ENCODE assay signal across 11 cellular contexts in genomic region chr17:40555296-40556190, GRCh38. TPM values are rescaled to one million over a fixed set of nuclear protein-coding genes. Genes with fewer than 3 reads are reported as not detected.
DNase-seq lines count a peak whose midpoint lies in the region; ATAC-seq lines count a peak whose summit lies in the region.
"Had no signal": no experiment of that assay in that cellular context is flagged by ENCODE, and none has a peak within 500 bp of the region (broad histone marks: within the 10 kb centered on the region; RNA-seq: fewer than 3 reads in every experiment).

No MANE protein-coding gene starts in this region.

- intact Hi-C loops in left cardiac atrium (cut with DNase I) = loop anchor here in 1 of 2 donors (5.0 kb wide), 1 partner anchor 113 kb away; the partner anchor contains the start of gene IGFBP4

- no peaks in the 10 kb centered on the region for H3K9me3 Mint-ChIP-seq in T-helper 1 cell treated with Interleukin-12 subunit alpha and Interleukin-12 subunit beta and Interleukin-4 antibody, amounts not matched to agents 30 μg/mL and 1 μg/mL, for 36 hours
- H3K9me3 Mint-ChIP-seq in T-cell = no peaks in the 10 kb centered on the region
- peaks cover 0 to 2% (median 0%) of the 10 kb centered on the region in 6 donors for H3K9me3 Mint-ChIP-seq in immature natural killer cell

- CTCF ChIA-PET in T-cell (lab: Charles Lee) = interaction anchor here (0.6 to 3.0 kb wide), 12 partner anchors 8 to 1037 kb away, joined by 3 to 29 read pairs (median 3); no protein-coding TSS in a partner anchor

- H3K36me3 Mint-ChIP-seq in T-helper 1 cell treated with Interleukin-12 subunit alpha and Interleukin-12 subunit beta and Interleukin-4 antibody, amounts not matched to agents 30 μg/mL and 1 μg/mL, for 36 hours (ENCODE audit: low read depth) = peaks cover 86% of the 10 kb centered on the region
- H3K36me3 Mint-ChIP-seq in T-cell = peaks cover 64% of the 10 kb centered on the region
- peaks cover 0 to 3% (median 0%) of the 10 kb centered on the region in 3 donors for H3K36me3 Mint-ChIP-seq in immature natural killer cell

- ATAC-seq in T-cell (replicated peaks in 1 of 4) (no peak), left cardiac atrium (no peak)
- no peak for ATAC-seq in stimulated activated naive CD8-positive, alpha-beta T cell treated with anti-CD3 and anti-CD28 coated beads, Interleukin-15, Interleukin-2, amounts not matched to agents 100 U/mL and 50 U/mL, for 24 hours
- ATAC-seq: left colon had no signal

- peak overlapping the region; percentile 42 for H3K4me3 Mint-ChIP-seq in T-helper 1 cell treated with Interleukin-12 subunit alpha and Interleukin-12 subunit beta and Interleukin-4 antibody, amounts not matched to agents 30 μg/mL and 1 μg/mL, for 36 hours
- peak overlapping the region; percentile 10 to 84 (median 56) for H3K4me3 Mint-ChIP-seq in T-cell
- H3K4me3 Mint-ChIP-seq in immature natural killer cell = peak overlapping the region in 2 of 5 donors; percentile 6 to 8

- no peaks in the 10 kb centered on the region for H3K27me3 Mint-ChIP-seq in T-helper 1 cell treated with Interleukin-12 subunit alpha and Interleukin-12 subunit beta and Interleukin-4 antibody, amounts not matched to agents 30 μg/mL and 1 μg/mL, for 36 hours (ENCODE audit: low read depth)
- H3K27me3 Mint-ChIP-seq in T-cell (no peaks in the 10 kb centered on the region), immature natural killer cell (ENCODE audit: low read depth in 3 of 3) (peaks cover 3 to 6% (median 5%) of the 10 kb centered on the region in 3 donors)

- POLR2A ChIA-PET in T-cell (lab: Charles Lee) = interaction anchor here (0.6 to 1.6 kb wide), 7 partner anchors 7 to 79 kb away, joined by 3 to 6 read pairs (median 3); no protein-coding TSS in a partner anchor

- H3K27ac Mint-ChIP-seq in T-helper 1 cell treated with Interleukin-12 subunit alpha and Interleukin-12 subunit beta and Interleukin-4 antibody, amounts not matched to agents 30 μg/mL and 1 μg/mL, for 36 hours = peak overlapping the region; percentile 31
- H3K27ac Mint-ChIP-seq in T-cell = peak overlapping the region; percentile 88 to 90
- H3K27ac Mint-ChIP-seq in immature natural killer cell = peak overlapping the region in 1 of 6 donors; percentile 14

- DNase-seq in T-helper 1 cell (no peak), T-cell (peak in 2 of 34 experiments; percentile 5 to 34), left cardiac atrium (peak; percentile 22), COR-L47 (lab: John Stamatoyannopoulos, UW) (no peak), immature natural killer cell (no peak), SW 1271 (lab: John Stamatoyannopoulos, UW) (no peak)
- peak; percentile 7 for DNase-seq in stimulated activated naive CD8-positive, alpha-beta T cell treated with anti-CD3 and anti-CD28 coated beads, Interleukin-15, Interleukin-2, amounts not matched to agents 100 U/mL and 50 U/mL, for 24 hours
- DNase-seq: brain microvascular endothelial cell, Karpas-422, left colon had no signal

- H3K4me1 Mint-ChIP-seq in T-helper 1 cell treated with Interleukin-12 subunit alpha and Interleukin-12 subunit beta and Interleukin-4 antibody, amounts not matched to agents 30 μg/mL and 1 μg/mL, for 36 hours (ENCODE audit: low read depth) = peaks cover 76% of the 10 kb centered on the region
- peaks cover 97% of the 10 kb centered on the region in 3 donors for H3K4me1 Mint-ChIP-seq in T-cell
- H3K4me1 Mint-ChIP-seq in immature natural killer cell = peaks cover 28 to 74% of the 10 kb centered on the region in 2 donors

RNA-seq across cellular contexts. Expression of gene CCR7, which starts 9.7 kb away (rescaled TPM):
- total RNA-seq in T-cell = 100 to 1,000 TPM; 173 to 438 (median 340) TPM
- under 1 TPM; 0.29 to 0.53 TPM for total RNA-seq in left cardiac atrium
- polyA plus RNA-seq in immature natural killer cell = 10 to 100 TPM; 29.6 to 50.9 (median 43.2) TPM

RNA-seq across cellular contexts. Expression of gene TNS4, which starts 54.1 kb away (rescaled TPM):
- total RNA-seq in T-cell (1 to 10 TPM in 2 of 5 donors, under 1 TPM in 3; 0.55 to 3.7 (median 0.66) TPM), left cardiac atrium (not detected)
- under 1 TPM in 1 of 3 donors, not detected in 2; 0.12 TPM for polyA plus RNA-seq in immature natural killer cell

Comparison
In these comparisons a context has a peak if more than half of its experiments do, and no peak if none do; other contexts are left out.
1. DNase-seq: peak in left cardiac atrium (single experiment) and stimulated activated naive CD8-positive, alpha-beta T cell treated with anti-CD3 and anti-CD28 coated beads, Interleukin-15, Interleukin-2, amounts not matched to agents 100 U/mL and 50 U/mL, for 24 hours (single experiment); none in T-helper 1 cell (0 of 5), COR-L47 (single experiment), immature natural killer cell (0 of 3) and SW 1271 (0 of 2).
2. RNA of gene CCR7, which starts 9.7 kb away (total RNA-seq): 173 to 438 TPM in T-cell; 0.29 to 0.53 TPM in left cardiac atrium; every median in the first group is over 100 times any median in the second.